Comparison of ENCODE assay signal across 8 cellular contexts in the genomic region with DNA sequence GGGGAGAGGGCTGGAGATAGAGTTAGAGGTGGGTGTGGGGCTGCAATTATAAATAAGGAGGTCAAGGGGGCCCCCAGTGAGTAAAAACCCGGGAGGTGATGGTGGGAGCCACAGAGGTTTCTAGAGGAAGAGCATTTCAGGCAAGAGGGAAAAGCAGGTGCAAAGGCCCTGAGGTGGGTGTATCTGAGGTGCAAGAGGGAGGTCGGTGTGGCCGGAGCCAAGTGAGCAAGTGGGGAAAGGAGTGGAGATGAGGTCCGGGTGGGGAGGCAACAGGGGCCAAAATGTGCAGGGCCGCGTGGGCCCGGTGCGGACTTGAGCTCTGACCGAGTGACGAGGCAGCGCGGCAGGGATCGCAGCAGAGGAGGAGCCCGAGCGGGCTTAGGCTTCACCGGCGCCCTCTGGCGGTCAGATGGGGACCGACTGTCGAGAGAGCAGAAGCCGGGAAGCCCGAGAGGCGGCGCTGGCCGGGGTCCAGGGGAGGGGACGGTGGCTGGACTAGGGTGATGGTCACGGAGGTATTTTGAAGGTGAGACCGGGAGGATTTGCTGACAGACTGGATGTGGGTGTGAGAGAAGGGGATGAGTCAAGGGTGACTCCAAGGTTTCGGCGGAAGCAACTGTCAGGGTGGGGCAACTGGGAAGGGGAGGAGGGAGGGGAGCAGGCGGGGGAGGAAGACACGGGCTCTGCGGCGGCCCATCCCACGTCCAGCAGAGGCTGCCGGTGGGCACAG. TPM values are rescaled to one million over a fixed set of nuclear protein-coding genes. Genes with fewer than 3 reads are reported as not detected.
DNase-seq lines count a peak whose midpoint lies in the region; ATAC-seq and TF ChIP-seq lines count a peak whose summit lies in the region.

No MANE protein-coding gene starts in this region.

- intact Hi-C loops in CD4-positive, alpha-beta T cell (cut with DNase I, micrococcal nuclease) = loop anchor here (1.0 to 10.0 kb wide), 6 partner anchors 19 to 324 kb away; no protein-coding TSS in a partner anchor

- H3K4me1 Mint-ChIP-seq in CD4-positive, alpha-beta T cell (ENCODE audit: low read depth) = peaks cover 15% of the 10 kb centered on the region

- H3K79me2 ChIP-seq in mesendoderm (ENCODE audit: control insufficient read depth, insufficient read depth, low read length) = no peaks in the 10 kb centered on the region

- H3K4me1 ChIP-seq in endocrine pancreas (ENCODE audit: control insufficient read depth, insufficient read depth, low read length) (no peaks in the 10 kb centered on the region), mesendoderm (ENCODE audit: control insufficient read depth, low read depth, low read length) (no peaks in the 10 kb centered on the region)

- H2BK120ac ChIP-seq in mesendoderm (ENCODE audit: low read depth, low read length) = no peak overlapping the region

- H3K9me3 Mint-ChIP-seq in CD4-positive, alpha-beta T cell = no peaks in the 10 kb centered on the region

- no peak overlapping the region for H3K4me3 ChIP-seq in endocrine pancreas (ENCODE audit: control insufficient read depth, insufficient read depth, low read length)
- H3K4me3 ChIP-seq in mesendoderm (ENCODE audit: low read length) = no peak overlapping the region

- peak; percentile 91 for ATAC-seq in CD4-positive, alpha-beta T cell (ENCODE audit: poor library complexity)
- no peak for ATAC-seq in GM19463 (IDR thresholded peaks at IDR 0.05; ENCODE audit: unreplicated experiment)

- peak; percentile 79 to 91 (median 84) for DNase-seq in CD4-positive, alpha-beta T cell
- DNase-seq in HPDE6-E6E7 (ENCODE audit: extremely low spot score) (peak; percentile 83), NOMO-1 (lab: John Stamatoyannopoulos, UW; ENCODE audit: unreplicated experiment in 2 of 2) (peak; percentile 82 to 84), mesendoderm (peak; percentile 91)
- DNase-seq in activated CD8-positive, alpha-beta memory T cell treated with anti-CD3 and anti-CD28 coated beads for 48 hours (ENCODE audit: low read depth in 2 of 3, low spot score in 2 of 3) = peak; percentile 72 to 86 (median 85)
- peak; percentile 64 for DNase-seq in stimulated activated CD8-positive, alpha-beta memory T cell treated with anti-CD3 and anti-CD28 coated beads, Interleukin-12 subunit alpha, Interleukin-12 subunit beta, amount 100 ng/mL, for 4 hours (ENCODE audit: low read depth)

- no peak overlapping the region for H3K4ac ChIP-seq in mesendoderm (ENCODE audit: low read depth, low read length)

- H3K27ac Mint-ChIP-seq in CD4-positive, alpha-beta T cell = peak overlapping the region; percentile 12

- CTCF ChIA-PET in CD4-positive, alpha-beta T cell (lab: Charles Lee) = interaction anchor here (0.6 to 3.5 kb wide), 10 partner anchors 17 to 100 kb away, joined by 3 to 25 read pairs (median 4); no protein-coding TSS in a partner anchor

- peak overlapping the region; percentile 49 for H3K9ac ChIP-seq in endocrine pancreas (ENCODE audit: control insufficient read depth, insufficient read depth, low read length)
- H3K9ac ChIP-seq in mesendoderm (ENCODE audit: low read length) = peak overlapping the region; percentile 37

- no peak overlapping the region for H2BK5ac ChIP-seq in mesendoderm (ENCODE audit: low read length)

- H3K36me3 ChIP-seq in endocrine pancreas (ENCODE audit: control insufficient read depth, insufficient read depth, low read length) = no peaks in the 10 kb centered on the region
- H3K36me3 ChIP-seq in mesendoderm (ENCODE audit: control insufficient read depth, insufficient read depth, low read length) = no peaks in the 10 kb centered on the region

- no peaks in the 10 kb centered on the region for H3K79me1 ChIP-seq in mesendoderm (ENCODE audit: low read length)

- WGBS in mesendoderm (ENCODE audit: extremely low coverage, insufficient coverage, low lambda C conversion rate) = no CpG with 5 or more reads among the region's 36 CpGs

- no peak overlapping the region for H3K23ac ChIP-seq in mesendoderm (ENCODE audit: low read length)

- H3K27me3 ChIP-seq in CD4-positive, alpha-beta T cell (ENCODE audit: control insufficient read depth, insufficient read depth, low read length) = no peaks in the 10 kb centered on the region
- H3K27me3 ChIP-seq in endocrine pancreas (ENCODE audit: control insufficient read depth, insufficient read depth, low read length) (no peaks in the 10 kb centered on the region), mesendoderm (ENCODE audit: insufficient read depth, low read length, poor library complexity) (no peaks in the 10 kb centered on the region)

- H3K27me3 Mint-ChIP-seq in CD4-positive, alpha-beta T cell = peaks cover 5% of the 10 kb centered on the region

- H3K27ac ChIP-seq in CD4-positive, alpha-beta T cell (ENCODE audit: low read depth, low read length) = no peak overlapping the region
- H3K27ac ChIP-seq in mesendoderm (ENCODE audit: low read depth, low read length) = no peak overlapping the region

- peak overlapping the region; percentile 54 for H3K4me2 ChIP-seq in mesendoderm (ENCODE audit: low read length)

- H4K5ac ChIP-seq in mesendoderm (ENCODE audit: low read length) = no peak overlapping the region

- H2AK5ac ChIP-seq in mesendoderm (ENCODE audit: low read length) = no peak overlapping the region

- POLR2A ChIA-PET in CD4-positive, alpha-beta T cell (lab: Charles Lee) = interaction anchor here (0.6 to 1.7 kb wide), 5 partner anchors 20 to 108 kb away, joined by 3 to 5 read pairs (median 3); partner anchors contain the start of genes DBP and SPHK2

- H2BK15ac ChIP-seq in mesendoderm (replicated peaks; ENCODE audit: low read depth) = no peak overlapping the region

- H4K8ac ChIP-seq in mesendoderm (ENCODE audit: low read depth, low read length) = no peak overlapping the region

- peak; percentile 93 for TF ChIP-seq CTCF in CD4-positive, alpha-beta T cell (IDR thresholded peaks at IDR 0.05)

- H3K18ac ChIP-seq in mesendoderm (ENCODE audit: low read length) = no peak overlapping the region

- H3K56ac ChIP-seq in mesendoderm (ENCODE audit: low read length) = peak overlapping the region; percentile 80

- H3K4me3 Mint-ChIP-seq in CD4-positive, alpha-beta T cell = peak overlapping the region; percentile 78

- no peaks in the 10 kb centered on the region for H3K9me3 ChIP-seq in CD4-positive, alpha-beta T cell (ENCODE audit: control insufficient read depth, low read length)
- H3K9me3 ChIP-seq in endocrine pancreas (ENCODE audit: control insufficient read depth, low read length) = no peaks in the 10 kb centered on the region

- no peaks in the 10 kb centered on the region for H3K36me3 Mint-ChIP-seq in CD4-positive, alpha-beta T cell (ENCODE audit: low read depth)

RNA-seq across cellular contexts. Expression of gene SPACA4, which starts 17.7 kb away (rescaled TPM):
- total RNA-seq in CD4-positive, alpha-beta T cell = not detected
- not detected for polyA plus RNA-seq in mesendoderm (2013, experiment 1 of 2)
- polyA plus RNA-seq in mesendoderm (2013, experiment 2 of 2) = not detected

RNA-seq across cellular contexts. Expression of gene FAM83E, which starts 26.0 kb away (rescaled TPM):
- total RNA-seq in CD4-positive, alpha-beta T cell = 1 to 10 TPM; 1.6 to 2.6 TPM
- polyA plus RNA-seq in mesendoderm (2013, experiment 1 of 2) = 1.4 TPM
- 1.7 TPM for polyA plus RNA-seq in mesendoderm (2013, experiment 2 of 2)

RNA-seq across cellular contexts. Expression of gene RPL18, which starts 30.1 kb away (rescaled TPM):
- 1,000 to 10,000 TPM; 2,820 to 2,913 TPM for total RNA-seq in CD4-positive, alpha-beta T cell
- 1,890 TPM for polyA plus RNA-seq in mesendoderm (2013, experiment 1 of 2)
- 1,896 TPM for polyA plus RNA-seq in mesendoderm (2013, experiment 2 of 2)

RNA-seq across cellular contexts. Expression of gene SPHK2, which starts 30.5 kb away (rescaled TPM):
- 10 to 100 TPM; 14.1 to 15.3 TPM for total RNA-seq in CD4-positive, alpha-beta T cell
- polyA plus RNA-seq in mesendoderm (2013, experiment 1 of 2) = 19.4 TPM
- 20.6 TPM for polyA plus RNA-seq in mesendoderm (2013, experiment 2 of 2)

RNA-seq across cellular contexts. Expression of gene SULT2B1, which starts 36.9 kb away (rescaled TPM):
- total RNA-seq in CD4-positive, alpha-beta T cell = not detected
- polyA plus RNA-seq in mesendoderm (2013, experiment 1 of 2) = 0.14 TPM
- polyA plus RNA-seq in mesendoderm (2013, experiment 2 of 2) = 0.24 TPM
